In the genomic region with DNA sequence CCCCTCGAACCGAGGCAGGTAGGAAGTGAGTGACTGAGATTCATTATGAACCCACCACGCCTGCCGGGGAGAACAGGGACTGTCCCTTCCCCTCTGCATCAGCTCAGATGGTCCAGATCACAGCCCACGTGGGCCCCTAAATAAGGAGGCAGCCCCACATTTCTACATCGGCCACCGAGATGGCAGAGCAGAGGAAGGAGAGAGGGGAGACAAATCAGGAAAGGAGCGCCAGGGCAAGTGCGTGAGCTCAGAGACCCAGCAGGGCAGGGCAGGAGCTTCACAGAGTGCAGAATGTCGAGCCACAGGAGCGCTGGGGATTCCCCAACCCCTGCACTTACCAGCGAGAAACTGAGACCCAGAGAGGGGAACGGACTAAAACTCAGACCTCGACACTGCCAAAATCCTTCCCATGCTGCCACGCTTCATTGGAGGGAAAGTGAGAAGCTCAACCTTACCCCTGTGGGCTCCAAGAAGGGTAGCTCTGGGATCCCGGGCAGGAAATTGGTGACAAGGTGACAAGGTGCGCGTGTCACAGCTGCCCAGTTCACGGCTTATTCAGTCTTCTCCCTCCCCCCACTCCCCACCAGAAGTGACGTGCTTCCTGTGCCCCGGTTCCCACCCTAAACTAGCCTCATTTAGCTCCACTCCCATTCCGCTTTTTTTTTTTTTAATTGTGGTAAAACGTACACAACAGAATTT, we compare ENCODE assay signal across 8 cellular contexts. TPM values are rescaled to one million over a fixed set of nuclear protein-coding genes. Genes with fewer than 3 reads are reported as not detected.
A peak's percentile ranks its signal among the peaks of the same experiment; 100 is the strongest.
DNase-seq lines count a peak whose midpoint lies in the region; ATAC-seq lines count a peak whose summit lies in the region.

A gene (minus strand): TSS at position 566 of the 699 bp plus-strand sequence. CDS start 13,942 bp downstream, outside the sequence.

- no peaks in the 10 kb centered on the region for H3K27me3 Mint-ChIP-seq in natural killer cell treated with Interleukin-12 subunit alpha and Interleukin-12 subunit beta and Interleukin-15 and Interleukin-18, amount 100 ng/mL, for 72 hours

- no peaks in the 10 kb centered on the region for H3K36me3 ChIP-seq in subcutaneous abdominal adipose tissue (ENCODE audit: control insufficient read depth in 5 of 5, insufficient read depth in 5 of 5, low read length in 5 of 5)

- no peaks in the 10 kb centered on the region for H3K36me3 Mint-ChIP-seq in natural killer cell treated with Interleukin-12 subunit alpha and Interleukin-12 subunit beta and Interleukin-15 and Interleukin-18, amount 100 ng/mL, for 72 hours

- H3K4me3 Mint-ChIP-seq in natural killer cell treated with Interleukin-12 subunit alpha and Interleukin-12 subunit beta and Interleukin-15 and Interleukin-18, amount 100 ng/mL, for 72 hours = peak within 1 kb of the TSS; percentile 83

- ATAC-seq in GM19397 (IDR thresholded peaks at IDR 0.05; ENCODE audit: unreplicated experiment) = peak; percentile 61
- peak; percentile 58 for ATAC-seq in HG03571 (IDR thresholded peaks at IDR 0.05; ENCODE audit: unreplicated experiment)
- ATAC-seq in natural killer cell treated with Interleukin-12 subunit alpha and Interleukin-12 subunit beta and Interleukin-15 and Interleukin-18, amount 100 ng/mL, for 72 hours = peak; percentile 87

- peak within 1 kb of the TSS; percentile 21 to 87 (median 80) for H3K9ac ChIP-seq in subcutaneous abdominal adipose tissue (ENCODE audit: low read length in 5 of 5)

- H3K4me3 ChIP-seq in subcutaneous abdominal adipose tissue (ENCODE audit: low read depth in 1 of 5, low read length in 5 of 5) = peak within 1 kb of the TSS; percentile 66 to 89 (median 79)

- H3K4me1 ChIP-seq in subcutaneous abdominal adipose tissue (ENCODE audit: control insufficient read depth in 5 of 5, insufficient read depth in 5 of 5, low read length in 5 of 5) = peaks cover 4 to 40% (median 28%) of the 10 kb centered on the region in 5 donors

- peak within 1 kb of the TSS; percentile 77 to 100 for H3K27ac Mint-ChIP-seq in natural killer cell treated with Interleukin-12 subunit alpha and Interleukin-12 subunit beta and Interleukin-15 and Interleukin-18, amount 100 ng/mL, for 72 hours

- H3K9me3 ChIP-seq in subcutaneous abdominal adipose tissue (ENCODE audit: control insufficient read depth in 5 of 5, low read length in 5 of 5) = no peaks in the 10 kb centered on the region

- peaks cover 57 to 71% of the 10 kb centered on the region in 2 donors for H3K4me1 Mint-ChIP-seq in natural killer cell treated with Interleukin-12 subunit alpha and Interleukin-12 subunit beta and Interleukin-15 and Interleukin-18, amount 100 ng/mL, for 72 hours (ENCODE audit: low read depth in 2 of 2)

- peak within 1 kb of the TSS; percentile 90 for H3K27ac ChIP-seq in subcutaneous abdominal adipose tissue (ENCODE audit: low read depth, low read length)

- peak; percentile 34 to 52 for DNase-seq in AML-193 (lab: John Stamatoyannopoulos, UW)
- peak; percentile 87 for DNase-seq in activated CD4-positive, alpha-beta T cell treated with anti-CD3 and anti-CD28 coated beads for 4 hours
- DNase-seq in effector CD4-positive, alpha-beta T cell = peak; percentile 89
- peak; percentile 88 for DNase-seq in natural killer cell treated with Interleukin-12 subunit alpha and Interleukin-12 subunit beta and Interleukin-15 and Interleukin-18, amount 100 ng/mL, for 72 hours (ENCODE audit: low spot score)
- DNase-seq in NCI-H1436 treated with DMSO at 0.1 percent for 48 hours (lab: John Stamatoyannopoulos, UW) = no peak

- no peaks in the 10 kb centered on the region for H3K9me3 Mint-ChIP-seq in natural killer cell treated with Interleukin-12 subunit alpha and Interleukin-12 subunit beta and Interleukin-15 and Interleukin-18, amount 100 ng/mL, for 72 hours

- H3K27me3 ChIP-seq in subcutaneous abdominal adipose tissue (ENCODE audit: control insufficient read depth in 5 of 5, insufficient read depth in 4 of 5, low read length in 5 of 5) = no peaks in the 10 kb centered on the region

RNA-seq across cellular contexts. Expression of the gene that starts here (rescaled TPM):
- total RNA-seq in natural killer cell treated with Interleukin-12 subunit alpha and Interleukin-12 subunit beta and Interleukin-15 and Interleukin-18, amount 100 ng/mL, for 72 hours = 10 to 100 TPM; 14.1 to 20.7 TPM
